In genomic region chr15:21397656-21398055, GRCh38 we compare ENCODE assay signal across 6 cellular contexts. TPM values are rescaled to one million over a fixed set of nuclear protein-coding genes. Genes with fewer than 3 reads are reported as not detected.
"Had no signal": no experiment of that assay in that cellular context is flagged by ENCODE, and none has a peak within 500 bp of the region (broad histone marks: within the 10 kb centered on the region; RNA-seq: fewer than 3 reads in every experiment).

No MANE protein-coding gene starts in this region.

RNA-seq across cellular contexts. Expression of gene POTEB3, which starts 42.6 kb away (rescaled TPM):
- total RNA-seq: HepG2, HT-29, HT1080, IMR-90, K562 had no signal
- polyA plus RNA-seq: HepG2, IgD-negative memory B cell, IMR-90, K562 had no signal
